5 cellular contexts compared by ENCODE assay signal in genomic region chr1:227506949-227507348, GRCh38. TPM values are rescaled to one million over a fixed set of nuclear protein-coding genes. Genes with fewer than 3 reads are reported as not detected.
DNase-seq lines count a peak whose midpoint lies in the region; ATAC-seq, FAIRE-seq and TF ChIP-seq lines count a peak whose summit lies in the region.
"Not testable (repeated sequence)": the region's sequence is repeated elsewhere in the genome, so short reads cannot be mapped to it uniquely, and the experiment has no call there.

No MANE protein-coding gene starts in this region.

- H3K4me1 Mint-ChIP-seq in GM23338, WTC11: not testable (repeated sequence)

- POLR2A ChIA-PET in WTC11 (lab: Charles Lee); K562 (lab: Yijun Ruan, JAX): not testable (repeated sequence)

- H3K36me3 Mint-ChIP-seq in GM23338 (ENCODE audit: low read depth); WTC11: not testable (repeated sequence)

- not testable (repeated sequence) for H3K27ac Mint-ChIP-seq in GM23338, WTC11

- not testable (repeated sequence) for H3K9ac ChIP-seq in K562 (ENCODE audit: insufficient read depth in 1 of 2, low read depth in 2 of 2, low read length in 2 of 2)

- not testable (repeated sequence) for H3K9me3 Mint-ChIP-seq in GM23338, WTC11

- not testable (repeated sequence) for H3K4me3 Mint-ChIP-seq in GM23338, WTC11

- not testable (repeated sequence) for H3K27me3 ChIP-seq in GM23338 (ENCODE audit: insufficient read depth); bronchial epithelial cell (ENCODE audit: control insufficient read depth, insufficient read depth, low read length); aorta (ENCODE audit: control insufficient read depth in 1 of 2, insufficient read depth in 2 of 2, low read length in 1 of 2)
- peaks cover 0 to 28% of the 10 kb centered on the region in 2 experiments; a peak in 2 of 5 replicates for H3K27me3 ChIP-seq in K562 (ENCODE audit: control insufficient read depth in 2 of 2, insufficient read depth in 2 of 2, low read length in 2 of 2)

- H3K9me3 ChIP-seq in K562 (replicated peaks; ENCODE audit: control insufficient read depth, insufficient read depth, low read depth, low read length); aorta (ENCODE audit: control insufficient read depth, low read length): not testable (repeated sequence)

- not testable (repeated sequence) for H3K4me2 ChIP-seq in GM23338; K562 (ENCODE audit: insufficient read depth, low read length)

- not testable (repeated sequence) for TF ChIP-seq CTCF in GM23338 (conservative IDR thresholded peaks at IDR 0.05; ENCODE audit: low read depth in 2 of 2); WTC11 (IDR thresholded peaks at IDR 0.05); K562 (IDR thresholded peaks at IDR 0.05 in 2 of 3, conservative IDR thresholded peaks at IDR 0.05 in 1 of 3; ENCODE audit: insufficient read depth in 2 of 3, low read depth in 1 of 3, low read length in 3 of 3); bronchial epithelial cell (IDR thresholded peaks at IDR 0.05; ENCODE audit: insufficient read depth, low read length, severe bottlenecking)

- H3K79me2 ChIP-seq in GM23338 (replicated peaks; ENCODE audit: insufficient read depth); K562 (ENCODE audit: control insufficient read depth, insufficient read depth, low read length): not testable (repeated sequence)

- in situ Hi-C loops in K562 (cut with MboI), result not testable (repeated sequence)

- not testable (repeated sequence) for H3K4me3 ChIP-seq in GM23338; K562; bronchial epithelial cell (ENCODE audit: low read depth, low read length); aorta (ENCODE audit: low read length in 2 of 2)

- TF ChIP-seq EP300 in K562 (IDR thresholded peaks at IDR 0.05; ENCODE audit: low read length), result not testable (repeated sequence)

- no CpG with 5 or more reads among the region's 4 CpGs for WGBS in K562 (ENCODE audit: insufficient coverage, low coverage, missing lambda C conversion rate)
- no CpG with 5 or more reads among the region's 4 CpGs for WGBS in aorta, 2 donors

- TF ChIP-seq POLR2A in K562 (conservative IDR thresholded peaks at IDR 0.05), result not testable (repeated sequence)

- H2AFZ ChIP-seq in GM23338; K562 (ENCODE audit: low read depth, low read length): not testable (repeated sequence)

- not testable (repeated sequence) for H3K27me3 Mint-ChIP-seq in GM23338 (ENCODE audit: insufficient read depth, low read depth, poor library complexity); WTC11 (ENCODE audit: low read depth)

- not testable (repeated sequence) for H4K20me1 ChIP-seq in GM23338 (replicated peaks; ENCODE audit: insufficient read depth); K562 (replicated peaks; ENCODE audit: control insufficient read depth, insufficient read depth, low read length)

- peak; percentile 59 for ATAC-seq in GM23338
- peak; percentile 72 for ATAC-seq in WTC11
- peak; percentile 73 for ATAC-seq in K562
- ATAC-seq in aorta (ENCODE audit: low FRiP score), result peak; percentile 7

- intact Hi-C loops in K562 (cut with micrococcal nuclease); aorta (cut with DNase I): not testable (repeated sequence)

- not testable (repeated sequence) for H3K9me1 ChIP-seq in K562 (ENCODE audit: control insufficient read depth, insufficient read depth, low read length)

- not testable (repeated sequence) for H3K4me1 ChIP-seq in GM23338 (ENCODE audit: insufficient read depth); K562 (replicated peaks in 1 of 2; ENCODE audit: control insufficient read depth in 2 of 2, insufficient read depth in 2 of 2, low read length in 2 of 2); aorta (ENCODE audit: control insufficient read depth in 1 of 2, insufficient read depth in 2 of 2, low read length in 2 of 2)

- not testable (repeated sequence) for BruUV-seq in K562 (replicated peaks; lab: Mats Ljungman, UMichigan)

- not testable (repeated sequence) for FAIRE-seq in K562 (lab: Jason Lieb, UNC)
- FAIRE-seq in bronchial epithelial cell (lab: Jason Lieb, UNC), result peak; percentile 36

- not testable (repeated sequence) for H3K36me3 ChIP-seq in GM23338 (ENCODE audit: insufficient read depth); K562 (ENCODE audit: control insufficient read depth, insufficient read depth, low read length); bronchial epithelial cell (ENCODE audit: control insufficient read depth, insufficient read depth, low read length); aorta (ENCODE audit: control insufficient read depth in 1 of 2, insufficient read depth in 2 of 2, low read length in 1 of 2)

- not testable (repeated sequence) for H3K27ac ChIP-seq in GM23338 (ENCODE audit: low read depth); K562 (ENCODE audit: extremely low read depth, low read depth, low read length); aorta (ENCODE audit: low read depth in 1 of 2, low read length in 2 of 2)

- CTCF ChIA-PET in WTC11 (lab: Charles Lee); K562 (lab: Yijun Ruan, JAX; ENCODE audit: low intra/inter-chr PET ratio): not testable (repeated sequence)

- not testable (repeated sequence) for DNase-seq in GM23338 (ENCODE audit: low spot score); WTC11 (ENCODE audit: low spot score); K562 (ENCODE audit: extremely low read depth in 1 of 4, low spot score in 3 of 4); bronchial epithelial cell (ENCODE audit: low read depth); aorta

- not testable (repeated sequence) for H3F3A ChIP-seq in GM23338 (replicated peaks; ENCODE audit: low read depth)

- not testable (repeated sequence) for H3K9me2 ChIP-seq in GM23338 (ENCODE audit: insufficient read depth)

- not testable (repeated sequence) for TF ChIP-seq RAD21 in K562 (CRISPR knock-in tag; conservative IDR thresholded peaks at IDR 0.05 in 1 of 2, IDR thresholded peaks at IDR 0.05 in 1 of 2)

RNA-seq across cellular contexts. Expression of gene ZNF678, which starts 56.4 kb away (rescaled TPM):
- total RNA-seq in GM23338 (2014; rRNA removed; shearing (Covaris generic)), result 45.9 and 60.0 TPM in 2 replicates
- polyA plus RNA-seq in GM23338 (2016; fragmentation: Nextera tagmentation; extraction: Ambion mirVana) (8.2 and 8.6 TPM in 2 replicates), K562 (2011; rRNA removed) (8.0 and 8.2 TPM in 2 replicates), K562 (2014; fragmentation: Illumina TruSeq; extraction: Trizol) (9.1 and 9.7 TPM in 2 replicates), K562 (2014; fragmentation: Nextera tagmentation; extraction: Ambion mirVana) (1 to 10 TPM; 3.0 to 3.2 TPM), K562 (2014; rRNA removed) (4.2 and 6.1 TPM in 2 replicates), aorta (1 to 10 TPM; 1.8 to 2.8 TPM)
- total RNA-seq in WTC11 (2021) (26.4 to 28.9 TPM (median 28.3 TPM) in 3 replicates), K562 (2014; rRNA removed) (7.8 and 13.3 TPM in 2 replicates), K562 (2014; rRNA removed; fragmentation: Illumina TruSeq; extraction: Trizol) (16.7 and 18.1 TPM in 2 replicates), K562 (2015; rRNA removed; fragmentation: Illumina TruSeq; extraction: Trizol) (12.1 and 16.8 TPM in 2 replicates), K562 (2021) (9.0 and 10.6 TPM in 2 replicates), bronchial epithelial cell (5.3 and 8.6 TPM in 2 replicates), aorta (1 to 10 TPM; 7.2 to 9.7 TPM)
- total RNA-seq in K562 (2011; cell fraction: chromatin; rRNA removed; ENCODE audit: low replicate concordance), result 29.6 and 44.7 TPM in 2 replicates
- 15.3 and 23.0 TPM in 2 replicates for total RNA-seq in K562 (2011; cell fraction: nucleolus; rRNA removed)
- 34.5 and 43.7 TPM in 2 replicates for total RNA-seq in K562 (2011; cell fraction: nucleoplasm; rRNA removed)
- 2.8 and 6.3 TPM in 2 replicates for polyA plus RNA-seq in K562 (2011; cell fraction: cytosol; rRNA removed)
- polyA plus RNA-seq in K562 (2011; cell fraction: nucleus; rRNA removed), result 15.1 and 16.5 TPM in 2 replicates
- 5.3 and 6.7 TPM in 2 replicates for polyA plus RNA-seq in K562 (2012)
- 33.6 and 36.6 TPM in 2 replicates for polyA minus RNA-seq in K562 (2011; rRNA and poly(A)+ RNA removed)
- 10.6 and 12.9 TPM in 2 replicates for polyA minus RNA-seq in K562 (2011; cell fraction: cytosol; rRNA and poly(A)+ RNA removed)
- polyA minus RNA-seq in K562 (2011; cell fraction: nucleus; rRNA and poly(A)+ RNA removed), result 33.5 and 50.3 TPM in 2 replicates

Comparison
In these comparisons a context has a peak if more than half of its experiments do, and no peak if none do; other contexts are left out.
1. ATAC-seq: peak in every context shown above with its lines; median percentile 73 in K562; 72 in WTC11; 59 in GM23338; 7 in aorta.